In the genomic region with DNA sequence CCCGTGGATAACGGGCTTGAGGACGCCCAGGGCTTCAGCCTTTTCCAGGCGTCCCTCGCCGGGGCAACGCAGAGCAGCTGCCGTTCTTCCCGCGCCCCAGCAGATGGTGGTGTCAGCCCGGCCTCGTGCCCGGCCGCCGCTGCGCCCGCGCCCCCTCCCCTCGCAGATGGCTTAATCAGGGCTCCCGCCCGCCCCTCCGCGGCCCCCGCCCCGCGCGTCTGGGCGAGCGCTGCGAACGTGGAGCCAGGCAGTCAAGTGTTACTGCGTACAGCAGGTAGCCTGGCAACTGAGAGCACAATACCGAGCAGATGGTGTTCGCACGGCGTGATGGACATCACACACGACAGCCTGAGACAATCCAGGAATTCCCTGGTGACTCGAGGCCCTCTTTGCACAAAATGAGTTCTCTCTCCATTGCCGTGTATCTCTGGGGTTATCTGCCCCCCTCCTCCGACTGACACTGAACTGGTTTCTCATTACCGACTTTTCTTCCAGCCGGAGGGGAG, we compare ENCODE assay signal across 8 cellular contexts.
DNase-seq lines count a peak whose midpoint lies in the region; ATAC-seq and TF ChIP-seq lines count a peak whose summit lies in the region.

No MANE protein-coding gene starts in this region.

- peak; percentile 24 for DNase-seq in GM12865 (ENCODE audit: low read depth)
- DNase-seq in NCI-H345 treated with DMSO at 0.1 percent for 48 hours (lab: John Stamatoyannopoulos, UW; ENCODE audit: unreplicated experiment): peak; percentile 87
- peak; percentile 9 to 35 for DNase-seq in activated CD4-positive, alpha-beta T cell treated with anti-CD3 and anti-CD28 coated beads, Interleukin-2, amount 50 U/mL, for 24 hours (ENCODE audit: low read depth in 1 of 2, low spot score in 1 of 2)
- peak; percentile 95 for DNase-seq in dermis blood vessel endothelial cell
- DNase-seq in left kidney (ENCODE audit: low read depth, low spot score): peak; percentile 99
- peak; percentile 69 for DNase-seq in stimulated activated CD4-positive, alpha-beta T cell treated with anti-CD3 and anti-CD28 coated beads, Interleukin-1b, Interleukin-23, amount 100 ng/mL, for 48 hours

- ATAC-seq in HG03097 (IDR thresholded peaks at IDR 0.05; ENCODE audit: low FRiP score, unreplicated experiment) (peak; percentile 55), HG03196 (IDR thresholded peaks at IDR 0.05; ENCODE audit: unreplicated experiment) (no peak)

- no peak overlapping the region for H3K4me3 ChIP-seq in GM12865 (ENCODE audit: low read depth, low read length)

- peak; percentile 41 for TF ChIP-seq CTCF in GM12865 (IDR thresholded peaks at IDR 0.05; ENCODE audit: insufficient read depth, low read depth, low read length, missing control alignments)

Comparison
In these comparisons a context has a peak if more than half of its experiments do, and no peak if none do; other contexts are left out.
1. DNase-seq: peak in every context shown above with its lines; median percentile 99 in left kidney; 95 in dermis blood vessel endothelial cell; 87 in NCI-H345 treated with DMSO at 0.1 percent for 48 hours; 69 in stimulated activated CD4-positive, alpha-beta T cell treated with anti-CD3 and anti-CD28 coated beads, Interleukin-1b, Interleukin-23, amount 100 ng/mL, for 48 hours; 24 in GM12865; 22 in activated CD4-positive, alpha-beta T cell treated with anti-CD3 and anti-CD28 coated beads, Interleukin-2, amount 50 U/mL, for 24 hours.